Comparison of ENCODE assay signal across 24 cellular contexts in the genomic region with DNA sequence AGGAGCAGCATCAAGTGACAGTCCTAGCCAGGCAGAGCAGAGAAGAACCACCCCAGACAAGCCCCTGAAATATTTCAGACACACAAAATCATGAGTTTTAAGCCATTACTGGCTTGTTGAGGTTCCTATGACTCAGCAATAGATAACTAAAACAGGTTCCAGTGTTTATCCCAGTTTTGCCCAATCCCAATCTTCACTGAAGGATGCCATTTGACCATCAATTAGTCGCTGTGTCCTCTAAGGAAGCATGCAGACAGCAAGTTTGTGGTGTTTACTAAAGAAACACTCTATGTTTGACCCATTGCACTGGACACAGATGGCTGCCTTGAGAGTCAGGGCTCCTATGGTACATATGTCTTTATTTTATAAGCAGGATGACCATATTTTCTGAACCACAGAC.
DNase-seq lines count a peak whose midpoint lies in the region; ATAC-seq, FAIRE-seq and TF ChIP-seq lines count a peak whose summit lies in the region.
"Had no signal": no experiment of that assay in that cellular context is flagged by ENCODE, and none has a peak within 500 bp of the region (broad histone marks: within the 10 kb centered on the region; RNA-seq: fewer than 3 reads in every experiment).

No MANE protein-coding gene starts in this region.

- H3K79me2 ChIP-seq in GM23338 (replicated peaks; ENCODE audit: insufficient read depth) = no peaks in the 10 kb centered on the region
- H3K79me2 ChIP-seq in K562 (ENCODE audit: control insufficient read depth, insufficient read depth, low read length) = no peaks in the 10 kb centered on the region

- peaks cover 4% of the 10 kb centered on the region for H3K4me1 Mint-ChIP-seq in GM23338
- peaks cover 7 to 20% of the 10 kb centered on the region in 2 donors for H3K4me1 Mint-ChIP-seq in stimulated activated naive B cell treated with anti-CD40 and anti-IgM and Interleukin-4, amounts not matched to agents 10 μg/mL and 1 μg/mL and 100 μg/mL, for 72 hours
- H3K4me1 Mint-ChIP-seq in naive thymus-derived CD8-positive, alpha-beta T cell = no peaks in the 10 kb centered on the region

- no peak for FAIRE-seq in K562 (lab: Jason Lieb, UNC)
- FAIRE-seq: GM12891 had no signal

- H3K36me3 Mint-ChIP-seq in GM23338 (ENCODE audit: low read depth) = no peaks in the 10 kb centered on the region
- peaks cover 0 to 2% of the 10 kb centered on the region in 2 donors for H3K36me3 Mint-ChIP-seq in stimulated activated naive B cell treated with anti-CD40 and anti-IgM and Interleukin-4, amounts not matched to agents 10 μg/mL and 1 μg/mL and 100 μg/mL, for 72 hours
- H3K36me3 Mint-ChIP-seq in naive thymus-derived CD8-positive, alpha-beta T cell = no peaks in the 10 kb centered on the region

- no peak overlapping the region for H3K9ac ChIP-seq in K562 (ENCODE audit: insufficient read depth in 1 of 2, low read depth in 2 of 2, low read length in 2 of 2)
- H3K9ac ChIP-seq: GM23248, KMS-11 had no signal

- H3K4me3 Mint-ChIP-seq in GM23338 = no peak overlapping the region
- H3K4me3 Mint-ChIP-seq in stimulated activated naive B cell treated with anti-CD40 and anti-IgM and Interleukin-4, amounts not matched to agents 10 μg/mL and 1 μg/mL and 100 μg/mL, for 72 hours = no peak overlapping the region
- no peak overlapping the region for H3K4me3 Mint-ChIP-seq in naive thymus-derived CD8-positive, alpha-beta T cell

- peaks cover 8% of the 10 kb centered on the region; the same call in 1 of the 2 replicates for H3K9me2 ChIP-seq in GM23338 (ENCODE audit: insufficient read depth)

- TF ChIP-seq EP300 in K562 (IDR thresholded peaks at IDR 0.05; ENCODE audit: low read length) = no peak
- TF ChIP-seq EP300 in upper lobe of left lung (IDR thresholded peaks at IDR 0.05) = no peak

- no peak overlapping the region for H3K27ac ChIP-seq in GM23338 (ENCODE audit: low read depth)
- no peak overlapping the region for H3K27ac ChIP-seq in K562 (ENCODE audit: extremely low read depth, low read depth, low read length)
- peak overlapping the region; percentile 98 for H3K27ac ChIP-seq in foreskin keratinocyte
- H3K27ac ChIP-seq in body of pancreas = no peak overlapping the region
- H3K27ac ChIP-seq in upper lobe of left lung = no peak overlapping the region
- H3K27ac ChIP-seq: GM23248, KMS-11, Peyer's patch, SJCRH30 had no signal

- H3K9me3 ChIP-seq in K562 (replicated peaks; ENCODE audit: control insufficient read depth, insufficient read depth, low read depth, low read length) = no peaks in the 10 kb centered on the region
- H3K9me3 ChIP-seq in body of pancreas = no peaks in the 10 kb centered on the region
- no peaks in the 10 kb centered on the region for H3K9me3 ChIP-seq in upper lobe of left lung
- H3K9me3 ChIP-seq: BE2C, HAP-1, Peyer's patch, SJCRH30 had no signal

- BruUV-seq in K562 (replicated peaks; lab: Mats Ljungman, UMichigan) = no TSS peak

- H3K9me1 ChIP-seq in K562 (ENCODE audit: control insufficient read depth, insufficient read depth, low read length) = no peaks in the 10 kb centered on the region

- H3K36me3 ChIP-seq in GM23338 (ENCODE audit: insufficient read depth) (no peaks in the 10 kb centered on the region), K562 (ENCODE audit: control insufficient read depth, insufficient read depth, low read length) (no peaks in the 10 kb centered on the region), body of pancreas (replicated peaks in 1 of 2; ENCODE audit: insufficient read depth in 1 of 2, low read depth in 2 of 2) (no peaks in the 10 kb centered on the region), upper lobe of left lung (no peaks in the 10 kb centered on the region)
- H3K36me3 ChIP-seq: BE2C, HAP-1, Peyer's patch, SJCRH30 had no signal

- ATAC-seq in GM23338 (no peak), K562 (no peak), foreskin keratinocyte (no peak), body of pancreas (no peak), upper lobe of left lung (ENCODE audit: low FRiP score in 2 of 2) (no peak)
- no peak for ATAC-seq in stimulated activated naive B cell treated with anti-CD40 and anti-IgM and Interleukin-4, amounts not matched to agents 10 μg/mL and 1 μg/mL and 100 μg/mL, for 72 hours (replicated peaks)
- no peak for ATAC-seq in naive thymus-derived CD8-positive, alpha-beta T cell

- no peak overlapping the region for H3K27ac Mint-ChIP-seq in GM23338
- H3K27ac Mint-ChIP-seq in stimulated activated naive B cell treated with anti-CD40 and anti-IgM and Interleukin-4, amounts not matched to agents 10 μg/mL and 1 μg/mL and 100 μg/mL, for 72 hours = peak overlapping the region; percentile 63
- no peak overlapping the region for H3K27ac Mint-ChIP-seq in naive thymus-derived CD8-positive, alpha-beta T cell

- H3K4me1 ChIP-seq in GM23338 (ENCODE audit: insufficient read depth) (0 out of 2 replicates have a peak, but pooled peaks cover 5% of the 10 kb centered on the region), K562 (replicated peaks in 1 of 2; ENCODE audit: control insufficient read depth in 2 of 2, insufficient read depth in 2 of 2, low read length in 2 of 2) (0 out of 5 replicates have a peak, but pooled peaks cover 0 to 4% of the 10 kb centered on the region in 2 experiments), foreskin keratinocyte (peaks cover 26% of the 10 kb centered on the region), body of pancreas (no peaks in the 10 kb centered on the region), upper lobe of left lung (no peaks in the 10 kb centered on the region)
- H3K4me1 ChIP-seq: HAP-1, Peyer's patch, SJCRH30 had no signal

- POLR2A ChIA-PET in K562 (lab: Yijun Ruan, JAX) = no interaction called here
- POLR2A ChIA-PET in naive thymus-derived CD8-positive, alpha-beta T cell (lab: Charles Lee) = no interaction called here

- intact Hi-C loops in K562 (cut with micrococcal nuclease) = no loop called here
- intact Hi-C loops in body of pancreas (cut with DNase I) = no loop called here

- H3K4me3 ChIP-seq in GM23338 (no peak overlapping the region), K562 (no peak overlapping the region), body of pancreas (no peak overlapping the region), upper lobe of left lung (no peak overlapping the region)
- H3K4me3 ChIP-seq: GM23248, HAP-1, Peyer's patch, SJCRH30 had no signal

- in situ Hi-C loops in K562 (cut with MboI) = no loop called here

- peaks cover 2% of the 10 kb centered on the region for H3K27me3 Mint-ChIP-seq in GM23338 (ENCODE audit: insufficient read depth, low read depth, poor library complexity)
- H3K27me3 Mint-ChIP-seq in stimulated activated naive B cell treated with anti-CD40 and anti-IgM and Interleukin-4, amounts not matched to agents 10 μg/mL and 1 μg/mL and 100 μg/mL, for 72 hours = peaks cover 0 to 6% of the 10 kb centered on the region in 2 donors
- H3K27me3 Mint-ChIP-seq in naive thymus-derived CD8-positive, alpha-beta T cell = peaks cover 0 to 9% (median 2%) of the 10 kb centered on the region in 5 donors

- CTCF ChIA-PET in K562 (lab: Yijun Ruan, JAX; ENCODE audit: low intra/inter-chr PET ratio) = no interaction called here

- H3K27me3 ChIP-seq in GM23338 (ENCODE audit: insufficient read depth) (no peaks in the 10 kb centered on the region), K562 (ENCODE audit: control insufficient read depth in 2 of 2, insufficient read depth in 2 of 2, low read length in 2 of 2) (peaks cover 0 to 4% of the 10 kb centered on the region in 2 experiments; a peak in 2 of 5 replicates), foreskin keratinocyte (no peaks in the 10 kb centered on the region), body of pancreas (no peaks in the 10 kb centered on the region), upper lobe of left lung (no peaks in the 10 kb centered on the region)
- H3K27me3 ChIP-seq: BE2C, Peyer's patch, SJCRH30 had no signal

- no peaks in the 10 kb centered on the region for H3F3A ChIP-seq in GM23338 (replicated peaks; ENCODE audit: low read depth)

- peaks cover 11% of the 10 kb centered on the region; the same call in 2 of the 3 replicates for H3K9me3 Mint-ChIP-seq in GM23338
- H3K9me3 Mint-ChIP-seq in stimulated activated naive B cell treated with anti-CD40 and anti-IgM and Interleukin-4, amounts not matched to agents 10 μg/mL and 1 μg/mL and 100 μg/mL, for 72 hours = peaks cover 5 to 15% of the 10 kb centered on the region in 2 donors
- peaks cover 0 to 7% (median 0%) of the 10 kb centered on the region in 9 donors for H3K9me3 Mint-ChIP-seq in naive thymus-derived CD8-positive, alpha-beta T cell

- TF ChIP-seq CTCF in GM23338 (conservative IDR thresholded peaks at IDR 0.05; ENCODE audit: low read depth in 2 of 2) (no peak), K562 (IDR thresholded peaks at IDR 0.05 in 2 of 3, conservative IDR thresholded peaks at IDR 0.05 in 1 of 3; ENCODE audit: insufficient read depth in 2 of 3, low read depth in 1 of 3, low read length in 3 of 3) (no peak), foreskin keratinocyte (conservative IDR thresholded peaks at IDR 0.05) (no peak), body of pancreas (IDR thresholded peaks at IDR 0.05) (no peak), upper lobe of left lung (IDR thresholded peaks at IDR 0.05) (no peak)

- H2AFZ ChIP-seq in GM23338 (peak overlapping the region; percentile 14; the same call in 1 of the 2 replicates), K562 (ENCODE audit: low read depth, low read length) (0 out of 2 replicates have a peak overlapping the region, but pooled peaks have one; percentile 4)
- H2AFZ ChIP-seq: GM23248 had no signal

- WGBS in K562 (ENCODE audit: insufficient coverage, low coverage, missing lambda C conversion rate) = 17% methylated on average over 1 of the region's 1 CpG
- WGBS in body of pancreas, 2 donors = 85 to 100% methylated on average over 1 of the region's 1 CpG
- 90 to 91% methylated on average over 1 of the region's 1 CpG for WGBS in upper lobe of left lung, 2 donors

- no peak for TF ChIP-seq RAD21 in K562 (CRISPR knock-in tag; conservative IDR thresholded peaks at IDR 0.05 in 1 of 2, IDR thresholded peaks at IDR 0.05 in 1 of 2)

- H3K4me2 ChIP-seq in GM23338 (no peak overlapping the region), K562 (ENCODE audit: insufficient read depth, low read length) (no peak overlapping the region)
- H3K4me2 ChIP-seq: KMS-11 had no signal

- H4K20me1 ChIP-seq in GM23338 (replicated peaks; ENCODE audit: insufficient read depth) = no peaks in the 10 kb centered on the region
- no peaks in the 10 kb centered on the region for H4K20me1 ChIP-seq in K562 (replicated peaks; ENCODE audit: control insufficient read depth, insufficient read depth, low read length)

- DNase-seq in GM23338 (ENCODE audit: low spot score) (no peak), K562 (ENCODE audit: extremely low read depth in 1 of 4, low spot score in 3 of 4) (no peak), foreskin keratinocyte (no peak), body of pancreas (no peak), upper lobe of left lung (no peak)
- DNase-seq in stimulated activated naive B cell treated with anti-CD40 and anti-IgM and Interleukin-4, amounts not matched to agents 10 μg/mL and 1 μg/mL and 100 μg/mL, for 72 hours = no peak
- no peak for DNase-seq in naive thymus-derived CD8-positive, alpha-beta T cell
- DNase-seq: BE2C; COR-L47; DMS 273 treated with DMSO at 0.1 percent for 48 hours; DND-41; GM23248; NCI-H1694; NCI-H2081; NCI-H2171; NCI-H345; NCI-H524; NCI-H774; NK-92 treated with Interleukin-12 subunit alpha and Interleukin-12 subunit beta, amount 100 ng/mL, for 24 hours; Peyer's patch; SJCRH30 had no signal

- TF ChIP-seq POLR2A in K562 (conservative IDR thresholded peaks at IDR 0.05) (no peak), body of pancreas (IDR thresholded peaks at IDR 0.05) (no peak), upper lobe of left lung (IDR thresholded peaks at IDR 0.05) (no peak)
